Comparison of ENCODE assay signal across 20 cellular contexts in genomic region chr7:22344655-22345054, GRCh38. TPM values are rescaled to one million over a fixed set of nuclear protein-coding genes. Genes with fewer than 3 reads are reported as not detected.
A peak's percentile ranks its signal among the peaks of the same experiment; 100 is the strongest.
DNase-seq lines count a peak whose midpoint lies in the region; ATAC-seq, FAIRE-seq and TF ChIP-seq lines count a peak whose summit lies in the region.
"Had no signal": no experiment of that assay in that cellular context is flagged by ENCODE, and none has a peak within 500 bp of the region (broad histone marks: within the 10 kb centered on the region; RNA-seq: fewer than 3 reads in every experiment).

No MANE protein-coding gene starts in this region.

- BruUV-seq in GM12878 (replicated peaks; lab: Mats Ljungman, UMichigan): no TSS peak

- RAD21 ChIA-PET in GM12878 (lab: Charles Lee; ENCODE audit: unreplicated experiment): interaction anchor here (0.6 to 1.8 kb wide), 3 partner anchors 21 to 90 kb away, joined by 3 to 4 read pairs (median 4); no protein-coding TSS in a partner anchor

- no peaks in the 10 kb centered on the region for H3K9me3 Mint-ChIP-seq in natural killer cell
- H3K9me3 Mint-ChIP-seq: CD8-positive, alpha-beta T cell had no signal

- H3K4me1 Mint-ChIP-seq in natural killer cell: no peaks in the 10 kb centered on the region

- H3K36me3 ChIP-seq in GM12878 (ENCODE audit: control insufficient read depth in 2 of 2, insufficient read depth in 2 of 2, low read length in 1 of 2) (no peaks in the 10 kb centered on the region), right lobe of liver (no peaks in the 10 kb centered on the region)

- TF ChIP-seq POLR2A in GM12878 (IDR thresholded peaks at IDR 0.05; ENCODE audit: low read depth, low read length) (no peak), right lobe of liver (IDR thresholded peaks at IDR 0.05) (no peak)

- H2AFZ ChIP-seq in GM12878 (ENCODE audit: control insufficient read depth, low read depth, low read length): no peak overlapping the region; the same call in 1 of the 2 replicates

- H3K4me3 ChIP-seq in GM12865 (ENCODE audit: low read depth, low read length) (no peak overlapping the region), GM12878 (no peak overlapping the region), right lobe of liver (no peak overlapping the region)
- H3K4me3 ChIP-seq: A549 had no signal

- H3K4me1 ChIP-seq in GM12878 (ENCODE audit: control insufficient read depth, insufficient read depth, low read length): peaks cover 34% of the 10 kb centered on the region
- peaks cover 0 to 50% (median 2%) of the 10 kb centered on the region in 4 donors for H3K4me1 ChIP-seq in right lobe of liver
- H3K4me1 ChIP-seq: A549 had no signal

- 3% methylated on average over 3 of the region's 3 CpGs for WGBS in GM12878 (ENCODE audit: insufficient coverage, insufficient replicate concordance, low lambda C conversion rate, missing lambda C conversion rate)
- 73% methylated on average over 3 of the region's 3 CpGs for WGBS in right lobe of liver (ENCODE audit: insufficient coverage, low coverage, low lambda C conversion rate, missing lambda C conversion rate)

- POLR2A ChIA-PET in GM12878 (lab: Charles Lee): no interaction called here

- H3K27me3 ChIP-seq in GM12878 (replicated peaks in 1 of 2; ENCODE audit: control insufficient read depth in 2 of 2, insufficient read depth in 2 of 2, low read length in 1 of 2) (no peaks in the 10 kb centered on the region), right lobe of liver (no peaks in the 10 kb centered on the region)

- H3K27ac ChIP-seq in GM12878 (ENCODE audit: control insufficient read depth, insufficient read depth): no peak overlapping the region
- H3K27ac ChIP-seq in right lobe of liver: peak overlapping the region; percentile 76 to 81 (median 76)
- H3K27ac ChIP-seq: A549 had no signal

- H3K79me2 ChIP-seq in GM12878 (ENCODE audit: control insufficient read depth, insufficient read depth, low read length): peaks cover 13% of the 10 kb centered on the region

- no peaks in the 10 kb centered on the region for H4K20me1 ChIP-seq in GM12878 (ENCODE audit: control insufficient read depth, insufficient read depth)

- H3K4me3 Mint-ChIP-seq in natural killer cell: no peak overlapping the region
- H3K4me3 Mint-ChIP-seq: CD14-positive monocyte; CD8-positive, alpha-beta T cell; H9 had no signal

- DNase-seq in GM12865 (ENCODE audit: low read depth): peak; percentile 34
- DNase-seq in GM12878 (ENCODE audit: low read depth, low spot score): no peak
- DNase-seq in right lobe of liver: no peak
- no peak for DNase-seq in Ammon's horn (ENCODE audit: low spot score)
- DNase-seq in NCI-H524 treated with DMSO at 0.1 percent for 48 hours (lab: John Stamatoyannopoulos, UW): no peak
- DNase-seq in GOT3 (lab: John Stamatoyannopoulos, UW): no peak
- no peak for DNase-seq in natural killer cell
- DNase-seq: CD8-positive, alpha-beta T cell; COR-L47; DMS153; DMS79 treated with DMSO at 0.1 percent for 48 hours; GF-D8; H9 had no signal

- no peak overlapping the region for H3K27ac Mint-ChIP-seq in natural killer cell
- H3K27ac Mint-ChIP-seq: CD14-positive monocyte; CD8-positive, alpha-beta T cell had no signal

- H3K9me3 ChIP-seq in GM12878 (replicated peaks; ENCODE audit: control insufficient read depth, insufficient read depth, low read length): peaks cover 7% of the 10 kb centered on the region; the same call in 2 of the 3 replicates
- no peaks in the 10 kb centered on the region for H3K9me3 ChIP-seq in right lobe of liver
- H3K9me3 ChIP-seq: A549 had no signal

- intact Hi-C loops in GM12878 (cut with micrococcal nuclease; ENCODE audit: unreplicated experiment) (no loop called here), right lobe of liver (cut with DNase I) (no loop called here), natural killer cell (cut with micrococcal nuclease) (no loop called here)

- FAIRE-seq in GM12878 (lab: Jason Lieb, UNC): no peak
- FAIRE-seq: A549, D721Med, GM19239, HTR-8/SVneo had no signal

- TF ChIP-seq RAD21 in GM12878 (IDR thresholded peaks at IDR 0.05; ENCODE audit: insufficient read depth, low read depth, low read length): no peak

- H3K9ac ChIP-seq in GM12878 (ENCODE audit: control insufficient read depth, insufficient read depth, low read length): no peak overlapping the region

- peaks cover 5 to 8% of the 10 kb centered on the region in 2 donors for H3K27me3 Mint-ChIP-seq in natural killer cell (ENCODE audit: low read depth in 2 of 2)

- H3K4me2 ChIP-seq in GM12878 (ENCODE audit: control insufficient read depth, insufficient read depth): no peak overlapping the region
- H3K4me2 ChIP-seq: A549 had no signal

- H3K36me3 Mint-ChIP-seq in natural killer cell: no peaks in the 10 kb centered on the region
- H3K36me3 Mint-ChIP-seq: CD14-positive monocyte; CD8-positive, alpha-beta T cell had no signal

- in situ Hi-C loops in GM12878 (cut with MboI): no loop called here

- TF ChIP-seq EP300 in GM12878 (IDR thresholded peaks at IDR 0.05; ENCODE audit: borderline replicate concordance in 1 of 2, control insufficient read depth in 1 of 2, low read depth in 2 of 2, low read length in 2 of 2): no peak

- CTCF ChIA-PET in GM12878 (lab: Yijun Ruan, JAX): interaction anchor here (1.4 kb wide), 1 partner anchor 108 kb away, joined by 4 read pairs; no protein-coding TSS in a partner anchor

- SMC1A ChIA-PET in GM12878 (lab: Charles Lee; ENCODE audit: uncharacterized antibody, unreplicated experiment): interaction anchor here (0.9 to 4.5 kb wide), 6 partner anchors 13 to 110 kb away, joined by 3 to 29 read pairs (median 4); no protein-coding TSS in a partner anchor

- peak; percentile 41 for ATAC-seq in GM19463 (IDR thresholded peaks at IDR 0.05; ENCODE audit: unreplicated experiment)
- peak; percentile 59 for ATAC-seq in GM12878
- no peak for ATAC-seq in right lobe of liver
- ATAC-seq in natural killer cell: no peak
- ATAC-seq: A549; CD8-positive, alpha-beta T cell had no signal

- no peak for TF ChIP-seq CTCF in GM12865 (IDR thresholded peaks at IDR 0.05; ENCODE audit: insufficient read depth, low read depth, low read length, missing control alignments)
- TF ChIP-seq CTCF in GM12878 (IDR thresholded peaks at IDR 0.05 in 2 of 3, conservative IDR thresholded peaks at IDR 0.05 in 1 of 3; ENCODE audit: control insufficient read depth in 2 of 3, extremely low read depth in 1 of 3, insufficient read depth in 1 of 3, low read depth in 3 of 3, low read length in 3 of 3): no peak
- no peak for TF ChIP-seq CTCF in right lobe of liver (IDR thresholded peaks at IDR 0.05)
- TF ChIP-seq CTCF in natural killer cell (IDR thresholded peaks at IDR 0.05): no peak

TF ChIP-seq in GM12878, 131 proteins besides CTCF, POLR2A, EP300 and RAD21:
- TF ChIP-seq ZNF622 (IDR thresholded peaks at IDR 0.05): no peak
- TF ChIP-seq RAD51 (IDR thresholded peaks at IDR 0.05): no peak
- no peak for TF ChIP-seq IKZF2 (IDR thresholded peaks at IDR 0.05)
- no peak for TF ChIP-seq ZZZ3 (IDR thresholded peaks at IDR 0.05; ENCODE audit: control insufficient read depth, insufficient read length, low read depth)
- no peak for TF ChIP-seq BHLHE40 (IDR thresholded peaks at IDR 0.05; ENCODE audit: borderline replicate concordance in 1 of 2, low read depth in 2 of 2, low read length in 1 of 2)
- no peak for TF ChIP-seq NR2C1 (IDR thresholded peaks at IDR 0.05)
TF ChIP-seq in GM12878: peak in this region for 0.

RNA-seq across cellular contexts. Expression of gene RAPGEF5, which starts 12.3 kb away (rescaled TPM):
- total RNA-seq in GM12878 (2013; cell fraction: nucleolus; rRNA removed): 20.1 and 24.4 TPM in 2 replicates
- total RNA-seq in GM12878 (2014; rRNA removed) (1.9 and 2.2 TPM in 2 replicates), GM12878 (2014; rRNA removed; fragmentation: Illumina TruSeq; extraction: Trizol) (3.2 and 4.2 TPM in 2 replicates), GM12878 (2021) (4.0 and 4.3 TPM in 2 replicates), right lobe of liver (10 to 100 TPM; 15.5 to 56.4 (median 27.1) TPM), natural killer cell (under 1 TPM in 2 of 3 donors, not detected in 1; 0.26 to 0.33 TPM)
- 1.8 TPM for polyA plus RNA-seq in GM12878 (2011; ENCODE audit: low read depth)
- polyA plus RNA-seq in GM12878 (2011; rRNA removed) (0.56 and 0.57 TPM in 2 replicates), GM12878 (2014; fragmentation: Illumina TruSeq; extraction: Trizol) (1.6 and 1.9 TPM in 2 replicates), GM12878 (2014; fragmentation: Nextera tagmentation; extraction: Ambion mirVana) (under 1 TPM; 0.38 to 0.39 TPM), GM12878 (2014; rRNA removed) (1.7 and 1.8 TPM in 2 replicates), GM12878 (2016; fragmentation: Nextera tagmentation; extraction: Ambion mirVana) (under 1 TPM in 1 of 2 experiments, not detected in 1; 0.88 TPM)
- polyA plus RNA-seq in GM12878 (2011; cell fraction: cytosol; rRNA removed): 0.18 and 0.39 TPM in 2 replicates
- polyA plus RNA-seq in GM12878 (2011; cell fraction: nucleus; rRNA removed): 0.88 and 0.95 TPM in 2 replicates
- polyA plus RNA-seq in GM12878 (2012): 1.3 and 2.2 TPM in 2 replicates
- 1.9 and 2.7 TPM in 2 replicates for polyA minus RNA-seq in GM12878 (2011; rRNA and poly(A)+ RNA removed)
- polyA minus RNA-seq in GM12878 (2011; cell fraction: cytosol; rRNA and poly(A)+ RNA removed): 0.52 and 0.53 TPM in 2 replicates
- 4.6 and 5.3 TPM in 2 replicates for polyA minus RNA-seq in GM12878 (2011; cell fraction: nucleus; rRNA and poly(A)+ RNA removed)
- polyA plus RNA-seq: BJ, CD14-positive monocyte had no signal

Comparison
In these comparisons a context has a peak if more than half of its experiments do, and no peak if none do; other contexts are left out.
1. ATAC-seq: peak in GM19463 (single experiment) and GM12878 (single experiment); none in right lobe of liver (0 of 4) and natural killer cell (0 of 3).